ENCODE assay signal across 37 cellular contexts in genomic region chr3:155285936-155286335, GRCh38. TPM values are rescaled to one million over a fixed set of nuclear protein-coding genes. Genes with fewer than 3 reads are reported as not detected.
"Had no signal": no experiment of that assay in that cellular context is flagged by ENCODE, and none has a peak within 500 bp of the region (broad histone marks: within the 10 kb centered on the region; RNA-seq: fewer than 3 reads in every experiment).

No MANE protein-coding gene starts in this region.

- H3K4me3 ChIP-seq: ascending aorta, cardiac muscle cell had no signal

- H3K4me1 Mint-ChIP-seq: activated B cell treated with CpG ODN at 0.5 μM for 24 hours; activated CD4-positive, alpha-beta memory T cell treated with anti-CD3 and anti-CD28 coated beads, Interleukin-2, amount 10 ng/mL, durations not matched to agents 7 days and 5 days; activated CD4-positive, alpha-beta T cell treated with anti-CD3 and anti-CD28 coated beads, Interleukin-2, amount 10 ng/mL, durations not matched to agents 7 days and 5 days; activated CD8-positive, alpha-beta memory T cell treated with anti-CD3 and anti-CD28 coated beads, Interleukin-2, amount 10 ng/mL, durations not matched to agents 7 days and 5 days; activated naive CD4-positive, alpha-beta T cell treated with anti-CD3 and anti-CD28 coated beads, Interleukin-2, amount 10 ng/mL, durations not matched to agents 7 days and 5 days; activated naive CD4-positive, alpha-beta T cell treated with anti-CD3 and anti-CD28 coated beads, Interleukin-2, amount 50 U/mL, for 24 hours; activated naive CD8-positive, alpha-beta T cell treated with anti-CD3 and anti-CD28 coated beads, Interleukin-2, amount 10 ng/mL, durations not matched to agents 7 days and 5 days; activated naive CD8-positive, alpha-beta T cell treated with anti-CD3 and anti-CD28 coated beads, Interleukin-2, amount 50 U/mL, for 24 hours; brain; central memory CD8-positive, alpha-beta T cell had no signal

- H3K4me3 Mint-ChIP-seq: activated B cell treated with CpG ODN at 0.5 μM for 24 hours; activated CD4-positive, alpha-beta memory T cell treated with anti-CD3 and anti-CD28 coated beads, Interleukin-2, amount 10 ng/mL, durations not matched to agents 7 days and 5 days; activated CD4-positive, alpha-beta T cell treated with anti-CD3 and anti-CD28 coated beads, Interleukin-2, amount 10 ng/mL, durations not matched to agents 7 days and 5 days; activated CD8-positive, alpha-beta memory T cell treated with anti-CD3 and anti-CD28 coated beads, Interleukin-2, amount 10 ng/mL, durations not matched to agents 7 days and 5 days; activated CD8-positive, alpha-beta T cell treated with anti-CD3 and anti-CD28 coated beads, Interleukin-2, amount 10 ng/mL, durations not matched to agents 7 days and 5 days; activated naive CD4-positive, alpha-beta T cell treated with anti-CD3 and anti-CD28 coated beads, Interleukin-2, amount 10 ng/mL, durations not matched to agents 7 days and 5 days; activated naive CD4-positive, alpha-beta T cell treated with anti-CD3 and anti-CD28 coated beads, Interleukin-2, amount 50 U/mL, for 24 hours; activated naive CD8-positive, alpha-beta T cell; activated naive CD8-positive, alpha-beta T cell treated with anti-CD3 and anti-CD28 coated beads, Interleukin-2, amount 10 ng/mL, durations not matched to agents 7 days and 5 days; activated naive CD8-positive, alpha-beta T cell treated with anti-CD3 and anti-CD28 coated beads, Interleukin-2, amount 50 U/mL, for 24 hours; activated T-cell treated with anti-CD3 and anti-CD28 coated beads, Interleukin-2, amount 50 U/mL, for 24 hours; brain; central memory CD8-positive, alpha-beta T cell; T-helper 1 cell treated with Interleukin-12 subunit alpha and Interleukin-12 subunit beta and Interleukin-4 antibody, amounts not matched to agents 30 μg/mL and 1 μg/mL, for 36 hours; T-helper 2 cell treated with Interferon-gamma antibody and Interleukin-4, amounts not matched to agents 5 μg/mL and 100 μg/mL, for 36 hours had no signal

- DNase-seq: activated B cell treated with CpG ODN at 0.5 μM for 24 hours; activated CD4-positive, alpha-beta memory T cell treated with anti-CD3 and anti-CD28 coated beads, Interleukin-2, amount 10 ng/mL, durations not matched to agents 7 days and 5 days; activated CD4-positive, alpha-beta T cell treated with anti-CD3 and anti-CD28 coated beads for 48 hours; activated CD4-positive, alpha-beta T cell treated with anti-CD3 and anti-CD28 coated beads, Interleukin-2, amount 10 ng/mL, durations not matched to agents 7 days and 5 days; activated CD4-positive, alpha-beta T cell treated with anti-CD3 and anti-CD28 coated beads, Interleukin-2, amount 50 U/mL, for 48 hours; activated CD4-positive, CD25-positive, alpha-beta regulatory T cell treated with anti-CD3 and anti-CD28 coated beads, Interleukin-2, amount 50 U/mL, for 72 hours; activated CD8-positive, alpha-beta memory T cell treated with anti-CD3 and anti-CD28 coated beads for 24 hours; activated CD8-positive, alpha-beta memory T cell treated with anti-CD3 and anti-CD28 coated beads, Interleukin-2, amount 10 ng/mL, durations not matched to agents 7 days and 5 days; activated CD8-positive, alpha-beta memory T cell treated with anti-CD3 and anti-CD28 coated beads, Interleukin-2, amount 50 U/mL, for 48 hours; activated CD8-positive, alpha-beta T cell treated with anti-CD3 and anti-CD28 coated beads, Interleukin-2, amount 10 ng/mL, durations not matched to agents 7 days and 5 days; activated effector memory CD4-positive, alpha-beta T cell treated with Interleukin-2 at 50 U/mL for 16 hours; activated gamma-delta T cell; activated naive CD4-positive, alpha-beta T cell treated with anti-CD3 and anti-CD28 coated beads, Interleukin-2, amount 10 ng/mL, durations not matched to agents 7 days and 5 days; activated naive CD4-positive, alpha-beta T cell treated with Interleukin-2 at 50 U/mL for 16 hours; activated naive CD8-positive, alpha-beta T cell treated with anti-CD3 and anti-CD28 coated beads, Interleukin-2, amount 10 ng/mL, durations not matched to agents 7 days and 5 days; activated naive CD8-positive, alpha-beta T cell treated with anti-CD3 and anti-CD28 coated beads, Interleukin-2, amount 50 U/mL, for 24 hours; activated T-cell treated with anti-CD3 and anti-CD28 coated beads, Interleukin-2, amount 50 U/mL, for 24 hours; activated T-cell treated with anti-CD3 and anti-CD28 coated beads, Interleukin-2, amount 50 U/mL, for 48 hours; amygdala; anterior cingulate cortex; caudate nucleus; cerebellar nuclear complex; T-helper 1 cell; T-helper 2 cell; T-helper 9 cell; WERI-Rb-1 had no signal

- H3K27ac ChIP-seq: ascending aorta, cardiac muscle cell, WERI-Rb-1 had no signal

- H3K4me1 ChIP-seq: ascending aorta had no signal

- H3K27ac Mint-ChIP-seq: activated B cell treated with CpG ODN at 0.5 μM for 24 hours; activated CD4-positive, alpha-beta memory T cell treated with anti-CD3 and anti-CD28 coated beads, Interleukin-2, amount 10 ng/mL, durations not matched to agents 7 days and 5 days; activated CD4-positive, alpha-beta T cell treated with anti-CD3 and anti-CD28 coated beads, Interleukin-2, amount 10 ng/mL, durations not matched to agents 7 days and 5 days; activated CD8-positive, alpha-beta memory T cell treated with anti-CD3 and anti-CD28 coated beads, Interleukin-2, amount 10 ng/mL, durations not matched to agents 7 days and 5 days; activated CD8-positive, alpha-beta T cell treated with anti-CD3 and anti-CD28 coated beads, Interleukin-2, amount 10 ng/mL, durations not matched to agents 7 days and 5 days; activated naive CD4-positive, alpha-beta T cell treated with anti-CD3 and anti-CD28 coated beads, Interleukin-2, amount 10 ng/mL, durations not matched to agents 7 days and 5 days; activated naive CD4-positive, alpha-beta T cell treated with anti-CD3 and anti-CD28 coated beads, Interleukin-2, amount 50 U/mL, for 24 hours; activated naive CD8-positive, alpha-beta T cell; activated naive CD8-positive, alpha-beta T cell treated with anti-CD3 and anti-CD28 coated beads, Interleukin-2, amount 10 ng/mL, durations not matched to agents 7 days and 5 days; activated naive CD8-positive, alpha-beta T cell treated with anti-CD3 and anti-CD28 coated beads, Interleukin-2, amount 50 U/mL, for 24 hours; activated T-cell treated with anti-CD3 and anti-CD28 coated beads, Interleukin-2, amount 50 U/mL, for 24 hours; activated T-helper 2 cell treated with anti-CD3 and anti-CD28 coated beads, Interferon-gamma antibody, Interleukin-2, Interleukin-4, amounts not matched to agents 10 μg/mL and 5 μg/mL and 100 μg/mL, durations not matched to agents 14 hours and 24 hours and 36 hours; brain; T-helper 1 cell treated with Interleukin-12 subunit alpha and Interleukin-12 subunit beta and Interleukin-4 antibody, amounts not matched to agents 30 μg/mL and 1 μg/mL, for 36 hours; T-helper 2 cell treated with Interferon-gamma antibody and Interleukin-4, amounts not matched to agents 5 μg/mL and 100 μg/mL, for 36 hours had no signal

- H3K36me3 ChIP-seq: ascending aorta, cardiac muscle cell, WERI-Rb-1 had no signal

- H3K36me3 Mint-ChIP-seq: activated CD8-positive, alpha-beta memory T cell treated with anti-CD3 and anti-CD28 coated beads, Interleukin-2, amount 10 ng/mL, durations not matched to agents 7 days and 5 days; activated naive CD4-positive, alpha-beta T cell treated with anti-CD3 and anti-CD28 coated beads, Interleukin-2, amount 10 ng/mL, durations not matched to agents 7 days and 5 days; activated naive CD4-positive, alpha-beta T cell treated with anti-CD3 and anti-CD28 coated beads, Interleukin-2, amount 50 U/mL, for 24 hours; activated naive CD8-positive, alpha-beta T cell; activated naive CD8-positive, alpha-beta T cell treated with anti-CD3 and anti-CD28 coated beads, Interleukin-2, amount 10 ng/mL, durations not matched to agents 7 days and 5 days; brain had no signal

- H3K27me3 ChIP-seq: ascending aorta, cardiac muscle cell had no signal

- H3K9me3 Mint-ChIP-seq: activated B cell treated with CpG ODN at 0.5 μM for 24 hours; activated CD4-positive, alpha-beta memory T cell treated with anti-CD3 and anti-CD28 coated beads, Interleukin-2, amount 10 ng/mL, durations not matched to agents 7 days and 5 days; activated CD4-positive, alpha-beta T cell treated with anti-CD3 and anti-CD28 coated beads, Interleukin-2, amount 10 ng/mL, durations not matched to agents 7 days and 5 days; activated naive CD4-positive, alpha-beta T cell treated with anti-CD3 and anti-CD28 coated beads, Interleukin-2, amount 10 ng/mL, durations not matched to agents 7 days and 5 days; activated naive CD4-positive, alpha-beta T cell treated with anti-CD3 and anti-CD28 coated beads, Interleukin-2, amount 50 U/mL, for 24 hours; activated naive CD8-positive, alpha-beta T cell treated with anti-CD3 and anti-CD28 coated beads, Interleukin-2, amount 10 ng/mL, durations not matched to agents 7 days and 5 days; activated naive CD8-positive, alpha-beta T cell treated with anti-CD3 and anti-CD28 coated beads, Interleukin-2, amount 50 U/mL, for 24 hours; activated T-cell treated with anti-CD3 and anti-CD28 coated beads, Interleukin-2, amount 50 U/mL, for 24 hours; activated T-helper 2 cell treated with anti-CD3 and anti-CD28 coated beads, Interferon-gamma antibody, Interleukin-2, Interleukin-4, amounts not matched to agents 10 μg/mL and 5 μg/mL and 100 μg/mL, durations not matched to agents 14 hours and 24 hours and 36 hours; brain; central memory CD8-positive, alpha-beta T cell; T-helper 1 cell treated with Interleukin-12 subunit alpha and Interleukin-12 subunit beta and Interleukin-4 antibody, amounts not matched to agents 30 μg/mL and 1 μg/mL, for 36 hours; T-helper 2 cell treated with Interferon-gamma antibody and Interleukin-4, amounts not matched to agents 5 μg/mL and 100 μg/mL, for 36 hours had no signal

- H3K9me3 ChIP-seq: ascending aorta had no signal

- ATAC-seq: activated CD8-positive, alpha-beta memory T cell treated with anti-CD3 and anti-CD28 coated beads, Interleukin-2, amount 10 ng/mL, durations not matched to agents 7 days and 5 days; activated CD8-positive, alpha-beta T cell treated with anti-CD3 and anti-CD28 coated beads, Interleukin-2, amount 10 ng/mL, durations not matched to agents 7 days and 5 days; activated naive CD8-positive, alpha-beta T cell treated with anti-CD3 and anti-CD28 coated beads, Interleukin-2, amount 50 U/mL, for 24 hours had no signal

- H3K27me3 Mint-ChIP-seq: activated B cell treated with CpG ODN at 0.5 μM for 24 hours; activated CD4-positive, alpha-beta memory T cell treated with anti-CD3 and anti-CD28 coated beads, Interleukin-2, amount 10 ng/mL, durations not matched to agents 7 days and 5 days; activated CD4-positive, alpha-beta T cell treated with anti-CD3 and anti-CD28 coated beads, Interleukin-2, amount 10 ng/mL, durations not matched to agents 7 days and 5 days; activated CD8-positive, alpha-beta memory T cell treated with anti-CD3 and anti-CD28 coated beads, Interleukin-2, amount 10 ng/mL, durations not matched to agents 7 days and 5 days; activated naive CD4-positive, alpha-beta T cell treated with anti-CD3 and anti-CD28 coated beads, Interleukin-2, amount 10 ng/mL, durations not matched to agents 7 days and 5 days; activated naive CD4-positive, alpha-beta T cell treated with anti-CD3 and anti-CD28 coated beads, Interleukin-2, amount 50 U/mL, for 24 hours; activated naive CD8-positive, alpha-beta T cell; activated naive CD8-positive, alpha-beta T cell treated with anti-CD3 and anti-CD28 coated beads, Interleukin-2, amount 10 ng/mL, durations not matched to agents 7 days and 5 days; activated naive CD8-positive, alpha-beta T cell treated with anti-CD3 and anti-CD28 coated beads, Interleukin-2, amount 50 U/mL, for 24 hours; activated T-cell treated with anti-CD3 and anti-CD28 coated beads, Interleukin-2, amount 50 U/mL, for 24 hours; brain; central memory CD8-positive, alpha-beta T cell had no signal

RNA-seq across cellular contexts. Expression of gene STRIT1, which starts 7.5 kb away (rescaled TPM):
- total RNA-seq: activated B cell treated with CpG ODN at 0.5 μM for 24 hours; activated CD4-positive, alpha-beta memory T cell treated with anti-CD3 and anti-CD28 coated beads, Interleukin-2, amount 10 ng/mL, durations not matched to agents 7 days and 5 days; activated CD4-positive, alpha-beta T cell treated with anti-CD3 and anti-CD28 coated beads, Interleukin-2, amount 10 ng/mL, durations not matched to agents 7 days and 5 days; activated CD8-positive, alpha-beta memory T cell treated with anti-CD3 and anti-CD28 coated beads, Interleukin-2, amount 10 ng/mL, durations not matched to agents 7 days and 5 days; activated CD8-positive, alpha-beta T cell treated with anti-CD3 and anti-CD28 coated beads, Interleukin-2, amount 10 ng/mL, durations not matched to agents 7 days and 5 days; activated naive CD8-positive, alpha-beta T cell treated with anti-CD3 and anti-CD28 coated beads, Interleukin-2, amount 10 ng/mL, durations not matched to agents 7 days and 5 days; activated T-helper 2 cell treated with anti-CD3 and anti-CD28 coated beads, Interferon-gamma antibody, Interleukin-2, Interleukin-4, amounts not matched to agents 10 μg/mL and 5 μg/mL and 100 μg/mL, durations not matched to agents 14 hours and 24 hours and 36 hours; ascending aorta; bronchial epithelial cell; cardiac muscle cell; chondrocyte had no signal
